ENCODE assay signal across 8 cellular contexts in the genomic region with DNA sequence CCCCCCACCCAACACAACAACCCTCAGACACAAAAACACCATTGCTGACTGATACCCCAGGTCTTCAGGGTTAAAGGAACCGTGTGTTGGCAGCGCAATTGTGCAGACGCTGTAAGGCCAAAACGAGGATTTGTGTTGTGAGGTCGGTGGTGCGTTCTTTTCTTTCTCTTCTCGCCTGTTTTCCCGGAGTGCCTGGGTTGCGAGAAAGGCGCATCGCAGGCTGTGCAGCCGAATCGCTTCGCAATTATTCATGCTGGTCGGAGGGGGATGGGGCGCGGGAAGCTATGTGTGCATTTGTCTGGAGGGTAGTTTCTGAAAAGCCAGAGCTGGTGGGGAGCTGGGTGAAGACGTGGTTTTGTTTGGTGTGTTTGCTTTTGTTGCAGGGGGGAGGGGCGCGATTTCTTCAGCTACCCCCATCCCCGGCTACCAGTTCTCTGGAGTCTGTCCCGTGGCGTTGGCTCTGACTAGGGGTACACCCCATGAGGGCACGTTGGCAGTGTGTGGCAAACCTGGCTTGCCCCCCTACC. TPM values are rescaled to one million over a fixed set of nuclear protein-coding genes. Genes with fewer than 3 reads are reported as not detected.
DNase-seq lines count a peak whose midpoint lies in the region; ATAC-seq and TF ChIP-seq lines count a peak whose summit lies in the region.

No MANE protein-coding gene starts in this region.

- peak overlapping the region; percentile 58 for H2AFZ ChIP-seq in HCT116 (ENCODE audit: low read depth, low read length, poor library complexity, severe bottlenecking)

- peak overlapping the region; percentile 88 for H3K4me3 ChIP-seq in AG10803 (ENCODE audit: low read length)
- H3K4me3 ChIP-seq in HCT116 (replicated peaks in 1 of 2; ENCODE audit: low read depth in 1 of 2, low read length in 2 of 2): peak overlapping the region; percentile 67 to 76
- peak overlapping the region; percentile 51 for H3K4me3 ChIP-seq in SJSA1

- RAD21 ChIA-PET in HCT116 (lab: Charles Lee; ENCODE audit: low non-redundant PET in 1 of 2, low total read pairs in 2 of 2, uncharacterized antibody in 2 of 2, unreplicated experiment in 2 of 2): interaction anchor here in 1 of 2 experiments (1.7 kb wide), 1 partner anchor 71 kb away, joined by 7 read pairs; no protein-coding TSS in a partner anchor

- H3K27ac ChIP-seq in HCT116 (ENCODE audit: low read depth, low read length) (peak overlapping the region; percentile 42; the same call in 1 of the 2 replicates), SJSA1 (no peak overlapping the region), angular gyrus (ENCODE audit: low read depth, low read length) (peak overlapping the region; percentile 97)

- peak overlapping the region; percentile 47 for H3K9ac ChIP-seq in HCT116 (ENCODE audit: low read length)

- ATAC-seq in HCT116 (peak; percentile 4), left ventricle myocardium superior (peak; percentile 11), HG03175 (IDR thresholded peaks at IDR 0.05; ENCODE audit: unreplicated experiment) (no peak)

- no peak for TF ChIP-seq RAD21 in HCT116 (IDR thresholded peaks at IDR 0.05; ENCODE audit: low read depth)

- no peaks in the 10 kb centered on the region for H3K36me3 ChIP-seq in HCT116 (ENCODE audit: control insufficient read depth in 1 of 2, insufficient read depth in 2 of 2, low read length in 2 of 2)
- H3K36me3 ChIP-seq in SJSA1: no peaks in the 10 kb centered on the region

- H3K79me2 ChIP-seq in HCT116 (ENCODE audit: insufficient read depth, low read length): no peaks in the 10 kb centered on the region

- DNase-seq in AG10803 (ENCODE audit: low read depth) (peak; percentile 85), HCT116 (ENCODE audit: low read depth, low spot score) (peak; percentile 59), SJSA1 (ENCODE audit: low read depth in 1 of 2, low spot score in 2 of 2) (peak; percentile 57 to 69), left ventricle myocardium superior (peak; percentile 78), posterior vena cava (ENCODE audit: low spot score) (peak; percentile 87), NCI-H1048 (lab: John Stamatoyannopoulos, UW) (no peak)

- H3K4me1 ChIP-seq in HCT116 (ENCODE audit: control insufficient read depth in 1 of 2, insufficient read depth in 2 of 2, low read length in 2 of 2): peaks cover 14 to 51% of the 10 kb centered on the region in 2 experiments
- peaks cover 7% of the 10 kb centered on the region; the same call in 1 of the 2 replicates for H3K4me1 ChIP-seq in SJSA1 (replicated peaks)

- H3K9me3 ChIP-seq in HCT116 (ENCODE audit: control insufficient read depth in 1 of 2, insufficient read depth in 1 of 2, low read depth in 1 of 2, low read length in 2 of 2) (no peaks in the 10 kb centered on the region), SJSA1 (replicated peaks) (no peaks in the 10 kb centered on the region; the same call in 1 of the 2 replicates)

- BruUV-seq in HCT116 (replicated peaks; lab: Mats Ljungman, UMichigan): TSS peak; percentile 37

- H3K27me3 ChIP-seq in HCT116 (ENCODE audit: insufficient read depth, low read length): no peaks in the 10 kb centered on the region
- no peaks in the 10 kb centered on the region for H3K27me3 ChIP-seq in SJSA1 (replicated peaks)

- no peaks in the 10 kb centered on the region for H3K9me2 ChIP-seq in HCT116 (ENCODE audit: insufficient read depth)

- peak overlapping the region; percentile 99 for H3K4me2 ChIP-seq in HCT116 (ENCODE audit: low read length)

- intact Hi-C loops in HCT116 (cut with micrococcal nuclease) (loop anchor here (5.0 kb wide), 2 partner anchors 72 to 202 kb away; a partner anchor contains a TSS), left ventricle myocardium superior (cut with micrococcal nuclease) (loop anchor here (5.0 kb wide), 1 partner anchor 72 kb away; no protein-coding TSS in a partner anchor), posterior vena cava (cut with DNase I) (loop anchor here (5.0 to 10.0 kb wide), 2 partner anchors 65 to 67 kb away; no protein-coding TSS in a partner anchor)

- H4K20me1 ChIP-seq in HCT116 (ENCODE audit: insufficient read depth): no peaks in the 10 kb centered on the region

- TF ChIP-seq POLR2A in HCT116 (IDR thresholded peaks at IDR 0.05; ENCODE audit: borderline replicate concordance, extremely low read depth, insufficient read depth, insufficient read length): no peak

- CTCF ChIA-PET in HCT116 (lab: Charles Lee): interaction anchor here (1.4 to 6.5 kb wide), 7 partner anchors 11 to 325 kb away, joined by 3 to 55 read pairs (median 11); a partner anchor contains a TSS

- TF ChIP-seq CTCF in AG10803 (conservative IDR thresholded peaks at IDR 0.05; ENCODE audit: low read length): no peak
- no peak for TF ChIP-seq CTCF in HCT116 (IDR thresholded peaks at IDR 0.05 in 2 of 3, conservative IDR thresholded peaks at IDR 0.05 in 1 of 3; ENCODE audit: borderline replicate concordance in 1 of 3, insufficient read depth in 1 of 3, low read depth in 2 of 3, low read length in 2 of 3)

- POLR2A ChIA-PET in HCT116 (lab: Charles Lee): interaction anchor here (0.6 to 1.9 kb wide), 5 partner anchors 10 to 197 kb away, joined by 3 to 7 read pairs (median 3); no protein-coding TSS in a partner anchor

TF ChIP-seq in HCT116, 20 proteins besides CTCF, POLR2A, EP300 and RAD21:
- TF ChIP-seq TCF7L2 (IDR thresholded peaks at IDR 0.05; ENCODE audit: borderline replicate concordance, extremely low read depth, insufficient read depth, insufficient read length) (peak; percentile 10), CBX3 (IDR thresholded peaks at IDR 0.05; ENCODE audit: low read depth) (no peak), EZH2phosphoT487 (IDR thresholded peaks at IDR 0.05; ENCODE audit: borderline replicate concordance) (no peak), YY1 (IDR thresholded peaks at IDR 0.05; ENCODE audit: extremely low read depth, insufficient replicate concordance, low read depth, low read length) (no peak), CEBPB (IDR thresholded peaks at IDR 0.05; ENCODE audit: low read depth) (no peak), POLR2AphosphoS5 (IDR thresholded peaks at IDR 0.05; ENCODE audit: low read depth, low read length) (peak; percentile 12), SIN3A (IDR thresholded peaks at IDR 0.05; ENCODE audit: low read depth) (no peak), SP1 (IDR thresholded peaks at IDR 0.05; ENCODE audit: low read depth) (no peak), SRF (IDR thresholded peaks at IDR 0.05; ENCODE audit: low read depth) (no peak), ELF1 (IDR thresholded peaks at IDR 0.05; ENCODE audit: borderline replicate concordance, low read depth) (no peak), ZNF274 (IDR thresholded peaks at IDR 0.05; ENCODE audit: low read depth, low read length) (no peak), EGR1 (IDR thresholded peaks at IDR 0.05; ENCODE audit: low read depth) (no peak)
- TF ChIP-seq, protein P1, sequence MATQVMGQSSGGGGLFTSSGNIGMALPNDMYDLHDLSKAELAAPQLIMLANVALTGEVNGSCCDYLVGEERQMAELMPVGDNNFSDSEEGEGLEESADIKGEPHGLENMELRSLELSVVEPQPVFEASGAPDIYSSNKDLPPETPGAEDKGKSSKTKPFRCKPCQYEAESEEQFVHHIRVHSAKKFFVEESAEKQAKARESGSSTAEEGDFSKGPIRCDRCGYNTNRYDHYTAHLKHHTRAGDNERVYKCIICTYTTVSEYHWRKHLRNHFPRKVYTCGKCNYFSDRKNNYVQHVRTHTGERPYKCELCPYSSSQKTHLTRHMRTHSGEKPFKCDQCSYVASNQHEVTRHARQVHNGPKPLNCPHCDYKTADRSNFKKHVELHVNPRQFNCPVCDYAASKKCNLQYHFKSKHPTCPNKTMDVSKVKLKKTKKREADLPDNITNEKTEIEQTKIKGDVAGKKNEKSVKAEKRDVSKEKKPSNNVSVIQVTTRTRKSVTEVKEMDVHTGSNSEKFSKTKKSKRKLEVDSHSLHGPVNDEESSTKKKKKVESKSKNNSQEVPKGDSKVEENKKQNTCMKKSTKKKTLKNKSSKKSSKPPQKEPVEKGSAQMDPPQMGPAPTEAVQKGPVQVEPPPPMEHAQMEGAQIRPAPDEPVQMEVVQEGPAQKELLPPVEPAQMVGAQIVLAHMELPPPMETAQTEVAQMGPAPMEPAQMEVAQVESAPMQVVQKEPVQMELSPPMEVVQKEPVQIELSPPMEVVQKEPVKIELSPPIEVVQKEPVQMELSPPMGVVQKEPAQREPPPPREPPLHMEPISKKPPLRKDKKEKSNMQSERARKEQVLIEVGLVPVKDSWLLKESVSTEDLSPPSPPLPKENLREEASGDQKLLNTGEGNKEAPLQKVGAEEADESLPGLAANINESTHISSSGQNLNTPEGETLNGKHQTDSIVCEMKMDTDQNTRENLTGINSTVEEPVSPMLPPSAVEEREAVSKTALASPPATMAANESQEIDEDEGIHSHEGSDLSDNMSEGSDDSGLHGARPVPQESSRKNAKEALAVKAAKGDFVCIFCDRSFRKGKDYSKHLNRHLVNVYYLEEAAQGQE (IDR thresholded peaks at IDR 0.05; ENCODE audit: low read depth): no peak
- TF ChIP-seq, protein P2, sequence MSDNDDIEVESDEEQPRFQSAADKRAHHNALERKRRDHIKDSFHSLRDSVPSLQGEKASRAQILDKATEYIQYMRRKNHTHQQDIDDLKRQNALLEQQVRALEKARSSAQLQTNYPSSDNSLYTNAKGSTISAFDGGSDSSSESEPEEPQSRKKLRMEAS (IDR thresholded peaks at IDR 0.05): no peak

RNA-seq across cellular contexts. Expression of a gene that starts 2.1 kb away (rescaled TPM):
- total RNA-seq in HCT116 (2021; ENCODE audit: unreplicated experiment) (57.0 TPM), left ventricle myocardium superior (79.8 TPM), posterior vena cava (10 to 100 TPM; 45.5 to 51.9 TPM)
- polyA plus RNA-seq in HCT116 (2012): 69.8 and 71.3 TPM in 2 replicates
- total RNA-seq in SJSA1 (2014; rRNA removed; shearing (Covaris generic)): 1.4 and 4.3 TPM in 2 replicates
